9 cellular contexts compared by ENCODE assay signal in the genomic region with DNA sequence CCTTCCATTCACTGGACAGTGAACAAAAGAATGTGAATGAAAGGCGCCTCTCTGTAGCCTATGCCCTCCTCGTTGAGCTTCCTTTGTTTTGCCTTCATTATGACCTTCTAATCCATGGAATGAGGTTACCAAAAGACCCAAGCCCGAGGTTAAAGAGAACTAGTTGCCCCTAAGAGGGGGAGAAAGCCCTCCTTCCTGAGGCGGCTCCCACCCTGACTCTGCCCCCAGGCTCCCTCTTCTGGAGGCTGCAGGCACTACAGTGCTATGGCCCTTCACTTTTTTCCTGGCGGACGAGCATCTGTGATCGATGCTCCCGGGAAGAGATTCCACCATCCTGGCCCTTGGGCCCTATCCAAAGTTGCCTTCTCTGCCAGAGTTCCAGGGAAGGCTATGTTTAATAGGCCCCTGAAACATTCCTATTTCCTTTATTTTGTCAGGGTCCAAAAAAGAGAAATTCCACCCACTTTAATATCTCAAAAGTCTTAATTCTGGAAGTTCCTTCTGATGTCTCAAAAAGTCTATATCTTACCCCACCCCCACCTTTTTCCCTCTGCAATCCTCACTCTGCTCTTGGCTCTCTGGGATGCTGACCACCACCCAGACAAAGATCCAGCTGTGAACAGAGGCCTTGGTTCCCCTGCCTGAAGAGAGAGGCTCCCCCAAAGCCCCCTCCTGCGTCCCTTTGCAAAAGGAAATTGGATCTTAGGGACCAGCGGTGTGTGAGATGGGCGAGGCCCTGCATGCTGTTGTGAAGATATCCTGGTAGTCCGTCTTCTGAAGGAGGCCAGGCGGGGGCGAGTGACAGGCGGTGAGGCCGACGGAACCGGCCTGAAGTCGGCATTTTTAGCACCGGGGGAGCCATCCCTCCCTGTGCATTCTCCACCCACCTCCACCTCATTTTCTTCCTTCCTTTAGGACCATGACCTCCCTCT.
DNase-seq lines count a peak whose midpoint lies in the region; ATAC-seq and TF ChIP-seq lines count a peak whose summit lies in the region.
"Had no signal": no experiment of that assay in that cellular context is flagged by ENCODE, and none has a peak within 500 bp of the region (broad histone marks: within the 10 kb centered on the region; RNA-seq: fewer than 3 reads in every experiment).

No MANE protein-coding gene starts in this region.

- H3K27me3 Mint-ChIP-seq in T-helper 2 cell treated with Interferon-gamma antibody and Interleukin-4, amounts not matched to agents 5 μg/mL and 100 μg/mL, for 36 hours (ENCODE audit: low read depth) = peaks cover 6% of the 10 kb centered on the region

- no peak for ATAC-seq in HG02763 (IDR thresholded peaks at IDR 0.05; ENCODE audit: unreplicated experiment)

- intact Hi-C loops in breast epithelium (cut with DNase I; ENCODE audit: low total_unique reads) = no loop called here

- peak; percentile 51 for DNase-seq in DMS53 (lab: John Stamatoyannopoulos, UW)
- no peak for DNase-seq in DMS53 treated with DMSO at 0.1 percent for 48 hours (lab: John Stamatoyannopoulos, UW; ENCODE audit: unreplicated experiment)
- DNase-seq in HK-2 (ENCODE audit: unreplicated experiment) = peak; percentile 25
- peak; percentile 12 for DNase-seq in T-helper 2 cell treated with Interferon-gamma antibody and Interleukin-4, amounts not matched to agents 5 μg/mL and 100 μg/mL, for 36 hours (ENCODE audit: low spot score)
- DNase-seq in breast epithelium (ENCODE audit: low spot score in 2 of 2) = no peak
- DNase-seq in left kidney (ENCODE audit: low read depth, low spot score) = peak; percentile 84
- peak; percentile 5 to 12 (median 9) for DNase-seq in stimulated activated CD4-positive, alpha-beta T cell treated with anti-CD3 and anti-CD28 coated beads, TNF-alpha, amount 100 ng/mL, for 4 hours (ENCODE audit: low read depth in 3 of 3)

- peak; percentile 43 to 58 (median 48) for TF ChIP-seq CTCF in breast epithelium (IDR thresholded peaks at IDR 0.05)

- H3K27ac Mint-ChIP-seq in T-helper 2 cell treated with Interferon-gamma antibody and Interleukin-4, amounts not matched to agents 5 μg/mL and 100 μg/mL, for 36 hours = no peak overlapping the region

- H3K4me1 Mint-ChIP-seq in T-helper 2 cell treated with Interferon-gamma antibody and Interleukin-4, amounts not matched to agents 5 μg/mL and 100 μg/mL, for 36 hours (ENCODE audit: low read depth) = no peaks in the 10 kb centered on the region

- H3K9me3 Mint-ChIP-seq in T-helper 2 cell treated with Interferon-gamma antibody and Interleukin-4, amounts not matched to agents 5 μg/mL and 100 μg/mL, for 36 hours = no peaks in the 10 kb centered on the region

- H3K27me3 ChIP-seq in breast epithelium = no peaks in the 10 kb centered on the region
- H3K27me3 ChIP-seq: BLaER1 had no signal

- H3K4me3 Mint-ChIP-seq in T-helper 2 cell treated with Interferon-gamma antibody and Interleukin-4, amounts not matched to agents 5 μg/mL and 100 μg/mL, for 36 hours = no peak overlapping the region

- no peaks in the 10 kb centered on the region for H3K4me1 ChIP-seq in breast epithelium
- H3K4me1 ChIP-seq: BLaER1 had no signal

- no peak overlapping the region for H3K27ac ChIP-seq in breast epithelium
- H3K27ac ChIP-seq: BLaER1 had no signal

- no peak overlapping the region for H3K4me3 ChIP-seq in breast epithelium
- H3K4me3 ChIP-seq: BLaER1 had no signal

- H3K9me3 ChIP-seq in breast epithelium = no peaks in the 10 kb centered on the region
- H3K9me3 ChIP-seq: BLaER1 had no signal

- H3K36me3 Mint-ChIP-seq in T-helper 2 cell treated with Interferon-gamma antibody and Interleukin-4, amounts not matched to agents 5 μg/mL and 100 μg/mL, for 36 hours (ENCODE audit: low read depth) = no peaks in the 10 kb centered on the region

- no peak for TF ChIP-seq POLR2A in breast epithelium (IDR thresholded peaks at IDR 0.05)

- no peaks in the 10 kb centered on the region for H3K36me3 ChIP-seq in breast epithelium
- H3K36me3 ChIP-seq: BLaER1 had no signal

Comparison
In these comparisons a context has a peak if more than half of its experiments do, and no peak if none do; other contexts are left out.
1. DNase-seq: peak in DMS53 (single experiment), HK-2 (single experiment), T-helper 2 cell treated with Interferon-gamma antibody and Interleukin-4, amounts not matched to agents 5 μg/mL and 100 μg/mL, for 36 hours (single experiment), left kidney (single experiment) and stimulated activated CD4-positive, alpha-beta T cell treated with anti-CD3 and anti-CD28 coated beads, TNF-alpha, amount 100 ng/mL, for 4 hours (3 of 3); none in DMS53 treated with DMSO at 0.1 percent for 48 hours (single experiment) and breast epithelium (0 of 2).